Comparison of ENCODE assay signal across 26 cellular contexts in genomic region chr3:52487788-52488691, GRCh38. TPM values are rescaled to one million over a fixed set of nuclear protein-coding genes. Genes with fewer than 3 reads are reported as not detected.
"Had no signal": no experiment of that assay in that cellular context is flagged by ENCODE, and none has a peak within 500 bp of the region (broad histone marks: within the 10 kb centered on the region; RNA-seq: fewer than 3 reads in every experiment).

No MANE protein-coding gene starts in this region.

- H3K36me3 ChIP-seq: colonic mucosa had no signal

- H3K9me3 Mint-ChIP-seq: activated naive CD8-positive, alpha-beta T cell treated with anti-CD3 and anti-CD28 coated beads for 36 hours; activated T-helper 1 cell treated with anti-CD3 and anti-CD28 coated beads, Interleukin-12 subunit alpha, Interleukin-12 subunit beta, Interleukin-2, Interleukin-4 antibody, amounts not matched to agents 30 ng/mL and 10 ng/mL and 1 ng/mL, durations not matched to agents 14 hours and 24 hours and 36 hours; memory B cell; naive thymus-derived CD8-positive, alpha-beta T cell; stimulated activated naive B cell treated with anti-CD40 and anti-IgM and Interleukin-4, amounts not matched to agents 10 μg/mL and 1 μg/mL and 100 μg/mL, for 72 hours; T-helper 2 cell treated with Interferon-gamma antibody and Interleukin-4, amounts not matched to agents 5 μg/mL and 100 μg/mL, for 36 hours had no signal

- H3K27ac Mint-ChIP-seq: activated naive CD8-positive, alpha-beta T cell treated with anti-CD3 and anti-CD28 coated beads for 36 hours; activated T-helper 1 cell treated with anti-CD3 and anti-CD28 coated beads, Interleukin-12 subunit alpha, Interleukin-12 subunit beta, Interleukin-2, Interleukin-4 antibody, amounts not matched to agents 30 ng/mL and 10 ng/mL and 1 ng/mL, durations not matched to agents 14 hours and 24 hours and 36 hours; memory B cell; T-helper 2 cell treated with Interferon-gamma antibody and Interleukin-4, amounts not matched to agents 5 μg/mL and 100 μg/mL, for 36 hours had no signal

- H3K27me3 ChIP-seq: colonic mucosa, esophagus squamous epithelium, neutrophil, tibial nerve, vagina had no signal

- ATAC-seq: mucosa of descending colon; naive thymus-derived CD8-positive, alpha-beta T cell; stimulated activated naive B cell treated with anti-CD40 and anti-IgM and Interleukin-4, amounts not matched to agents 10 μg/mL and 1 μg/mL and 100 μg/mL, for 72 hours had no signal

- H3K27me3 Mint-ChIP-seq: activated naive CD8-positive, alpha-beta T cell treated with anti-CD3 and anti-CD28 coated beads for 36 hours; brain; memory B cell; naive thymus-derived CD8-positive, alpha-beta T cell; stimulated activated naive B cell treated with anti-CD40 and anti-IgM and Interleukin-4, amounts not matched to agents 10 μg/mL and 1 μg/mL and 100 μg/mL, for 72 hours had no signal

- H3K4me3 Mint-ChIP-seq: activated naive CD8-positive, alpha-beta T cell treated with anti-CD3 and anti-CD28 coated beads for 36 hours; activated T-helper 1 cell treated with anti-CD3 and anti-CD28 coated beads, Interleukin-12 subunit alpha, Interleukin-12 subunit beta, Interleukin-2, Interleukin-4 antibody, amounts not matched to agents 30 ng/mL and 10 ng/mL and 1 ng/mL, durations not matched to agents 14 hours and 24 hours and 36 hours; brain; memory B cell; naive thymus-derived CD8-positive, alpha-beta T cell; stimulated activated naive B cell treated with anti-CD40 and anti-IgM and Interleukin-4, amounts not matched to agents 10 μg/mL and 1 μg/mL and 100 μg/mL, for 72 hours; T-helper 2 cell treated with Interferon-gamma antibody and Interleukin-4, amounts not matched to agents 5 μg/mL and 100 μg/mL, for 36 hours had no signal

- H3K4me1 ChIP-seq: colonic mucosa had no signal

- DNase-seq: activated naive CD8-positive, alpha-beta T cell treated with anti-CD3 and anti-CD28 coated beads for 36 hours; amygdala; central memory CD4-positive, alpha-beta T cell; colonic mucosa; esophagus squamous epithelium; hippocampal formation; kidney; left ventricle myocardium inferior; mucosa of descending colon; naive thymus-derived CD8-positive, alpha-beta T cell; retina; stimulated activated CD4-positive, alpha-beta T cell treated with anti-CD3 and anti-CD28 coated beads, Interleukin-15, amount 100 ng/mL, for 24 hours; stimulated activated CD4-positive, alpha-beta T cell treated with anti-CD3 and anti-CD28 coated beads, Interleukin-4, amount 100 ng/mL, for 1 hour; stimulated activated naive B cell treated with anti-CD40 and anti-IgM and Interleukin-4, amounts not matched to agents 10 μg/mL and 1 μg/mL and 100 μg/mL, for 72 hours; SW 1271 had no signal

- H3K27ac ChIP-seq: colonic mucosa, esophagus squamous epithelium, left ventricle myocardium inferior, neutrophil, vagina had no signal

- H3K4me1 Mint-ChIP-seq: activated naive CD8-positive, alpha-beta T cell treated with anti-CD3 and anti-CD28 coated beads for 36 hours; memory B cell had no signal

- H3K4me3 ChIP-seq: colonic mucosa, esophagus squamous epithelium, left ventricle myocardium inferior, mucosa of descending colon, tibial nerve, vagina had no signal

- FAIRE-seq: endometrium, kidney had no signal

- H3K9me3 ChIP-seq: colonic mucosa, esophagus squamous epithelium, left ventricle myocardium inferior, mucosa of descending colon, neutrophil, tibial nerve, vagina had no signal

RNA-seq across cellular contexts. Expression of gene STAB1, which starts 7.1 kb away (rescaled TPM):
- total RNA-seq: activated CD8-positive, alpha-beta memory T cell treated with anti-CD3 and anti-CD28 coated beads for 36 hours had no signal
- polyA plus RNA-seq: naive thymus-derived CD8-positive, alpha-beta T cell had no signal

RNA-seq across cellular contexts. Expression of gene TNNC1, which starts 34.2 kb away (rescaled TPM):
- total RNA-seq: glomerular endothelial cell had no signal

RNA-seq across cellular contexts. Expression of gene SEMA3G, which starts 43.1 kb away (rescaled TPM):
- total RNA-seq: fibroblast of villous mesenchyme; naive thymus-derived CD8-positive, alpha-beta T cell had no signal
- polyA plus RNA-seq: naive thymus-derived CD8-positive, alpha-beta T cell had no signal
